8 cellular contexts compared by ENCODE assay signal in genomic region chr21:17513214-17514123, GRCh38. TPM values are rescaled to one million over a fixed set of nuclear protein-coding genes. Genes with fewer than 3 reads are reported as not detected.
DNase-seq lines count a peak whose midpoint lies in the region; ATAC-seq and TF ChIP-seq lines count a peak whose summit lies in the region.

No MANE protein-coding gene starts in this region.

- peak overlapping the region; percentile 38 for H3T11ph ChIP-seq in H9 (ENCODE audit: low read length)

- no peak for ATAC-seq in thoracic aorta (ENCODE audit: insufficient number of reproducible peaks, low FRiP score, low read depth)

- H3K4me1 ChIP-seq in H9 (ENCODE audit: insufficient read depth, low read length) = peaks cover 4% of the 10 kb centered on the region; the same call in 1 of the 2 replicates
- H3K4me1 ChIP-seq in mucosa of stomach (ENCODE audit: control insufficient read depth, insufficient read depth, low read length) = peaks cover 6% of the 10 kb centered on the region
- H3K4me1 ChIP-seq in thoracic aorta (ENCODE audit: control insufficient read depth in 1 of 2, low read depth in 2 of 2) = peaks cover 8 to 14% of the 10 kb centered on the region in 2 donors

- no peak overlapping the region for H4K8ac ChIP-seq in H9 (replicated peaks; ENCODE audit: insufficient read length, low read depth, low read length)

- H3K14ac ChIP-seq in H9 (ENCODE audit: insufficient read depth, low read length) = peak overlapping the region; percentile 94

- H3K4me3 ChIP-seq in mucosa of stomach (ENCODE audit: low read length) = peak overlapping the region; percentile 72
- peak overlapping the region; percentile 82 for H3K4me3 ChIP-seq in thoracic aorta

- DNase-seq in ELF-1 (ENCODE audit: low read depth, low spot score) = peak; percentile 61
- peak; percentile 36 for DNase-seq in H9
- peak; percentile 45 for DNase-seq in NCI-H1694 treated with DMSO at 0.1 percent for 48 hours (lab: John Stamatoyannopoulos, UW)
- peak in 2 of 3 experiments; percentile 1 to 2 for DNase-seq in activated CD8-positive, alpha-beta memory T cell treated with anti-CD3 and anti-CD28 coated beads for 48 hours (ENCODE audit: low read depth in 2 of 3, low spot score in 2 of 3)
- DNase-seq in erythroblast (lab: John Stamatoyannopoulos, UW) = peak; percentile 20 to 26
- no peak for DNase-seq in thoracic aorta (ENCODE audit: low spot score)
- DNase-seq in Kasumi-1 (lab: John Stamatoyannopoulos, UW) = no peak

- no CpG with 5 or more reads among the region's 69 CpGs for WGBS in H9 (ENCODE audit: extremely low coverage, insufficient read length, low lambda C conversion rate)

- H3K18ac ChIP-seq in H9 (ENCODE audit: insufficient read length, low read depth, low read length) = peak overlapping the region; percentile 85

- peak overlapping the region; percentile 5 for H2BK12ac ChIP-seq in H9 (ENCODE audit: insufficient read length, low read depth, low read length)

- TF ChIP-seq POLR2A in erythroblast (IDR thresholded peaks at IDR 0.05; ENCODE audit: low read length) = no peak

- peaks cover 8% of the 10 kb centered on the region for H3K23me2 ChIP-seq in H9 (ENCODE audit: insufficient read length, low read depth, low read length, poor library complexity, severe bottlenecking)

- H2BK5ac ChIP-seq in H9 (ENCODE audit: insufficient read length, low read length) = no peak overlapping the region

- no peaks in the 10 kb centered on the region for H3K79me1 ChIP-seq in H9 (ENCODE audit: insufficient read depth, low read depth, low read length, poor library complexity, severe bottlenecking)

- H3K56ac ChIP-seq in H9 (ENCODE audit: insufficient read length, low read depth, low read length) = peak overlapping the region; percentile 42

- peak overlapping the region; percentile 91 for H3K27ac ChIP-seq in H9 (ENCODE audit: insufficient read length, low read depth, low read length)
- no peak overlapping the region for H3K27ac ChIP-seq in thoracic aorta

- no peak overlapping the region for H2AK5ac ChIP-seq in H9 (ENCODE audit: insufficient read length, low read length)

- H3K9ac ChIP-seq in H9 (ENCODE audit: extremely low read depth, insufficient read length, low read length) (peak overlapping the region; percentile 89), mucosa of stomach (ENCODE audit: low read length) (peak overlapping the region; percentile 90)

- H2BK15ac ChIP-seq in H9 (ENCODE audit: low read depth, low read length) = no peak overlapping the region

- H3K27ac Mint-ChIP-seq in H9 = peak overlapping the region; percentile 97 to 99 (median 99)

- no peaks in the 10 kb centered on the region for H3K9me3 ChIP-seq in H9 (ENCODE audit: control insufficient read depth, low read depth, low read length)
- no peaks in the 10 kb centered on the region for H3K9me3 ChIP-seq in mucosa of stomach (ENCODE audit: control insufficient read depth, low read length)
- no peaks in the 10 kb centered on the region for H3K9me3 ChIP-seq in thoracic aorta

- H3K4ac ChIP-seq in H9 (ENCODE audit: low read depth, low read length) = peak overlapping the region; percentile 70; the same call in 1 of the 2 replicates

- H2BK120ac ChIP-seq in H9 (ENCODE audit: low read depth, low read length, poor library complexity, severe bottlenecking) = peak overlapping the region; percentile 56

- H3K23ac ChIP-seq in H9 (ENCODE audit: insufficient read length, low read depth, low read length) = no peak overlapping the region

- peak overlapping the region; percentile 77 for H3K4me2 ChIP-seq in H9 (ENCODE audit: insufficient read depth, insufficient read length, low read length)

- H2AFZ ChIP-seq in H9 (ENCODE audit: low read length) = no peak overlapping the region

- H3K4me1 Mint-ChIP-seq in H9 = peaks cover 43 to 55% of the 10 kb centered on the region in 2 experiments

- H3K36me3 ChIP-seq in mucosa of stomach (ENCODE audit: control insufficient read depth, insufficient read depth, low read length) = no peaks in the 10 kb centered on the region
- H3K36me3 ChIP-seq in thoracic aorta = no peaks in the 10 kb centered on the region

- peaks cover 4% of the 10 kb centered on the region; the same call in 1 of the 2 replicates for H3K27me3 Mint-ChIP-seq in H9 (ENCODE audit: low read depth)

- no peak overlapping the region for H4K91ac ChIP-seq in H9 (ENCODE audit: insufficient read length, low read depth, low read length)

- H3K4me3 Mint-ChIP-seq in H9 = peak overlapping the region; percentile 87 to 95

- H4K5ac ChIP-seq in H9 (ENCODE audit: insufficient read length, low read depth, low read length) = peak overlapping the region; percentile 35

- H3K9me3 Mint-ChIP-seq in H9 = no peaks in the 10 kb centered on the region; a peak in 1 of 5 replicates

- peaks cover 22 to 28% (median 25%) of the 10 kb centered on the region in 3 experiments for H3K36me3 Mint-ChIP-seq in H9 (ENCODE audit: insufficient read depth in 1 of 3, low read depth in 3 of 3)

- H2BK20ac ChIP-seq in H9 (ENCODE audit: low read depth, low read length, poor library complexity, severe bottlenecking) = no peak overlapping the region

- peak; percentile 36; the same call in 2 of the 3 replicates for TF ChIP-seq CTCF in H9 (conservative IDR thresholded peaks at IDR 0.05)
- no peak for TF ChIP-seq CTCF in thoracic aorta (IDR thresholded peaks at IDR 0.05)

- H3K27me3 ChIP-seq in H9 (ENCODE audit: insufficient read depth, low read length) = no peaks in the 10 kb centered on the region
- no peaks in the 10 kb centered on the region for H3K27me3 ChIP-seq in mucosa of stomach (ENCODE audit: control insufficient read depth, insufficient read depth, low read length)
- H3K27me3 ChIP-seq in thoracic aorta (replicated peaks; ENCODE audit: insufficient read depth) = no peaks in the 10 kb centered on the region

- no peaks in the 10 kb centered on the region for H4K20me1 ChIP-seq in H9 (ENCODE audit: control insufficient read depth, insufficient read depth, insufficient read length)

- H3K79me2 ChIP-seq in H9 (ENCODE audit: insufficient read depth, low read length) = peaks cover 32% of the 10 kb centered on the region; the same call in 1 of the 2 replicates

RNA-seq across cellular contexts. Expression of gene CXADR, which starts 0.6 kb away (rescaled TPM):
- total RNA-seq in H9 (2021) = 150 and 152 TPM in 2 replicates
- under 1 TPM in 1 of 2 donors, not detected in 1; 0.28 TPM for total RNA-seq in thoracic aorta

Comparison
In these comparisons a context has a peak if more than half of its experiments do, and no peak if none do; other contexts are left out.
1. DNase-seq: peak in ELF-1 (single experiment), H9 (single experiment), NCI-H1694 treated with DMSO at 0.1 percent for 48 hours (single experiment), activated CD8-positive, alpha-beta memory T cell treated with anti-CD3 and anti-CD28 coated beads for 48 hours (2 of 3) and erythroblast (2 of 2); none in thoracic aorta (single experiment) and Kasumi-1 (0 of 2).
2. RNA of gene CXADR, which starts 0.6 kb away (total RNA-seq): 150 to 152 TPM in H9; 0.28 TPM in thoracic aorta; every median in the first group is over 100 times any median in the second.